Comparison of ENCODE assay signal across 1 cellular context in the genomic region with DNA sequence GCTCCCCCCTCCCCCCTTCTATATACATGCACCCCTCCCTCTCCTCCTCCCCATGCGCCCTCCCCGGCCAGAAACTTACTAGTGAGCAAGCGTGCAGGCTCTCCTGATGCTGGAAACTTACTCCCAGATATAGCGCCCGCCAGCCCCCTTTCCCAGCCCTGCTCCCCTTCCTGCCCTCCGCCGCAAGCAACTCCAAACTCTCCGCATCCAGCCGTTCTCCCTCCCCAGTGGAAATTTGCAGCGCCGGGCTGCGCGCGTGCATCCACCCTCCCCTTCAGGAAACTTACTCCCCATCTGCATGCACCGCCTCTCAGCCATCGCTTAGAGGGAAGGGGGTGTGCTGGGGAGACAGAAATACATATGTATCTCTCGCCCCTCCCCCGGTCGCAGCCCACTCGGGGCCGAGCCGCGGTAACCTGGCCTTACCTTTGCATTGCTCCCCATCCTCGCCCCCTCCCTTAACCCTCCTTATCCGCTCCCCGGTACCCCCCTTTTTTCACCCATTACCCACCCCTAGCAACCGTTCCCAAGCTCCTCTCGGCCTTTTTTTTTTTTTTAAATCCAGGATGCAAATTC.
TF ChIP-seq lines count a peak whose summit lies in the region.

A gene with protein sequence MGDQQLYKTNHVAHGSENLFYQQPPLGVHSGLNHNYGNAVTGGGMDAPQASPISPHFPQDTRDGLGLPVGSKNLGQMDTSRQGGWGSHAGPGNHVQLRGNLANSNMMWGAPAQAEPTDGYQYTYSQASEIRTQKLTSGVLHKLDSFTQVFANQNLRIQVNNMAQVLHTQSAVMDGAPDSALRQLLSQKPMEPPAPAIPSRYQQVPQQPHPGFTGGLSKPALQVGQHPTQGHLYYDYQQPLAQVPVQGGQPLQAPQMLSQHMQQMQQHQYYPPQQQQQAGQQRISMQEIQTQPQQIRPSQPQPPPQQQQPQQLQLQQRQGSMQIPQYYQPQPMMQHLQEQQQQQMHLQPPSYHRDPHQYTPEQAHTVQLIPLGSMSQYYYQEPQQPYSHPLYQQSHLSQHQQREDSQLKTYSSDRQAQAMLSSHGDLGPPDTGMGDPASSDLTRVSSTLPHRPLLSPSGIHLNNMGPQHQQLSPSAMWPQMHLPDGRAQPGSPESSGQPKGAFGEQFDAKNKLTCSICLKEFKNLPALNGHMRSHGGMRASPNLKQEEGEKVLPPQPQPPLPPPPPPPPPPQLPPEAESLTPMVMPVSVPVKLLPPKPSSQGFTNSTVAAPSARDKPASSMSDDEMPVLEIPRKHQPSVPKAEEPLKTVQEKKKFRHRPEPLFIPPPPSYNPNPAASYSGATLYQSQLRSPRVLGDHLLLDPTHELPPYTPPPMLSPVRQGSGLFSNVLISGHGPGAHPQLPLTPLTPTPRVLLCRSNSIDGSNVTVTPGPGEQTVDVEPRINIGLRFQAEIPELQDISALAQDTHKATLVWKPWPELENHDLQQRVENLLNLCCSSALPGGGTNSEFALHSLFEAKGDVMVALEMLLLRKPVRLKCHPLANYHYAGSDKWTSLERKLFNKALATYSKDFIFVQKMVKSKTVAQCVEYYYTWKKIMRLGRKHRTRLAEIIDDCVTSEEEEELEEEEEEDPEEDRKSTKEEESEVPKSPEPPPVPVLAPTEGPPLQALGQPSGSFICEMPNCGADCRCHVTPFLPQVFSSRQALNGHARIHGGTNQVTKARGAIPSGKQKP (N-terminal part only) (minus strand): TSS at position 332 of the 576 bp plus-strand sequence. CDS start 182,336 bp downstream, outside the sequence.

TF ChIP-seq in Ishikawa, 13 proteins besides CTCF, POLR2A, EP300 and RAD21:
- TF ChIP-seq, protein P1, sequence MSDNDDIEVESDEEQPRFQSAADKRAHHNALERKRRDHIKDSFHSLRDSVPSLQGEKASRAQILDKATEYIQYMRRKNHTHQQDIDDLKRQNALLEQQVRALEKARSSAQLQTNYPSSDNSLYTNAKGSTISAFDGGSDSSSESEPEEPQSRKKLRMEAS (IDR thresholded peaks at IDR 0.05), result no peak; the same call in 1 of the 2 replicates
- TF ChIP-seq ZBTB7A (IDR thresholded peaks at IDR 0.05; ENCODE audit: low read depth), result peak; percentile 62
- TF ChIP-seq TEAD4 (IDR thresholded peaks at IDR 0.05), result no peak
- TF ChIP-seq, protein P2, sequence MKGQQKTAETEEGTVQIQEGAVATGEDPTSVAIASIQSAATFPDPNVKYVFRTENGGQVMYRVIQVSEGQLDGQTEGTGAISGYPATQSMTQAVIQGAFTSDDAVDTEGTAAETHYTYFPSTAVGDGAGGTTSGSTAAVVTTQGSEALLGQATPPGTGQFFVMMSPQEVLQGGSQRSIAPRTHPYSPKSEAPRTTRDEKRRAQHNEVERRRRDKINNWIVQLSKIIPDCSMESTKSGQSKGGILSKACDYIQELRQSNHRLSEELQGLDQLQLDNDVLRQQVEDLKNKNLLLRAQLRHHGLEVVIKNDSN (IDR thresholded peaks at IDR 0.05), result no peak
- TF ChIP-seq TAF1 (IDR thresholded peaks at IDR 0.05; ENCODE audit: low read depth), result no peak
- TF ChIP-seq CEBPB (IDR thresholded peaks at IDR 0.05), result no peak
- TF ChIP-seq CREB1 (IDR thresholded peaks at IDR 0.05; ENCODE audit: low read depth), result no peak
TF ChIP-seq in Ishikawa: peak in this region for 1.
